17 cellular contexts compared by ENCODE assay signal in genomic region chr4:127224556-127224955, GRCh38.
"Had no signal": no experiment of that assay in that cellular context is flagged by ENCODE, and none has a peak within 500 bp of the region (broad histone marks: within the 10 kb centered on the region; RNA-seq: fewer than 3 reads in every experiment).

No MANE protein-coding gene starts in this region.

- DNase-seq: cortex of kidney; dorsolateral prefrontal cortex; effector CD8-positive, alpha-beta T cell; foreskin melanocyte; head of caudate nucleus; left colon; left ventricle myocardium superior; naive thymus-derived CD8-positive, alpha-beta T cell; stimulated activated naive CD4-positive, alpha-beta T cell; stomach; substantia nigra; transverse colon had no signal

- H3K4me1 ChIP-seq: stomach, transverse colon had no signal

- H3K79me2 ChIP-seq: hepatocyte had no signal

- H3K27ac ChIP-seq: dorsolateral prefrontal cortex, hepatocyte, skin epidermis, stomach, thoracic aorta, transverse colon had no signal

- H3K9me3 ChIP-seq: stomach, thoracic aorta had no signal

- H3K4me3 ChIP-seq: dorsolateral prefrontal cortex, hepatocyte, lung, skin epidermis, stomach, thoracic aorta, transverse colon had no signal

- H3K4me2 ChIP-seq: hepatocyte had no signal

- H2AFZ ChIP-seq: hepatocyte had no signal

- H3K36me3 ChIP-seq: stomach, thoracic aorta, transverse colon had no signal

- H3K27me3 ChIP-seq: hepatocyte, stomach, transverse colon had no signal

- ATAC-seq: left colon; left ventricle myocardium superior; naive thymus-derived CD8-positive, alpha-beta T cell; sciatic nerve had no signal
